In genomic region chr15:58628206-58629057, GRCh38 we compare ENCODE assay signal across 9 cellular contexts.
DNase-seq lines count a peak whose midpoint lies in the region; ATAC-seq and TF ChIP-seq lines count a peak whose summit lies in the region.
"Had no signal": no experiment of that assay in that cellular context is flagged by ENCODE, and none has a peak within 500 bp of the region (broad histone marks: within the 10 kb centered on the region; RNA-seq: fewer than 3 reads in every experiment).

No MANE protein-coding gene starts in this region.

- no peaks in the 10 kb centered on the region for H3K27me3 ChIP-seq in CD8-positive, alpha-beta T cell (ENCODE audit: insufficient read depth, low read length)
- no peaks in the 10 kb centered on the region for H3K27me3 ChIP-seq in effector memory CD4-positive, alpha-beta T cell (replicated peaks; ENCODE audit: control insufficient read depth, insufficient read depth, low read length, poor library complexity, severe bottlenecking)
- H3K27me3 ChIP-seq: cardiac muscle cell had no signal

- peak; percentile 65 for ATAC-seq in CD8-positive, alpha-beta T cell
- ATAC-seq in omental fat pad (ENCODE audit: low FRiP score) (peak; percentile 64), GM21526 (IDR thresholded peaks at IDR 0.05; ENCODE audit: low FRiP score, unreplicated experiment) (no peak), GM18505 (IDR thresholded peaks at IDR 0.05; ENCODE audit: unreplicated experiment) (no peak)

- CTCF ChIA-PET in CD8-positive, alpha-beta T cell (lab: Charles Lee): interaction anchor here (1.2 kb wide), 1 partner anchor 9 kb away, joined by 3 read pairs; no protein-coding TSS in a partner anchor

- peaks cover 18% of the 10 kb centered on the region for H3K4me1 ChIP-seq in CD8-positive, alpha-beta T cell (ENCODE audit: insufficient read depth, low read length)
- H3K4me1 ChIP-seq in effector memory CD4-positive, alpha-beta T cell (ENCODE audit: control insufficient read depth, insufficient read depth, low read length, poor library complexity, severe bottlenecking): peaks cover 16% of the 10 kb centered on the region

- TF ChIP-seq CTCF in CD8-positive, alpha-beta T cell (IDR thresholded peaks at IDR 0.05): no peak
- no peak for TF ChIP-seq CTCF in omental fat pad (IDR thresholded peaks at IDR 0.05)

- H3K9me3 Mint-ChIP-seq in CD8-positive, alpha-beta T cell: peaks cover 2% of the 10 kb centered on the region

- peak overlapping the region; percentile 39 for H3K4me3 ChIP-seq in CD8-positive, alpha-beta T cell (ENCODE audit: low read depth, low read length)
- H3K4me3 ChIP-seq in effector memory CD4-positive, alpha-beta T cell (ENCODE audit: insufficient read depth, low read depth, low read length, poor library complexity, severe bottlenecking): peak overlapping the region; percentile 51
- H3K4me3 ChIP-seq: cardiac muscle cell had no signal

- DNase-seq in CD8-positive, alpha-beta T cell: no peak
- DNase-seq in NOMO-1 (lab: John Stamatoyannopoulos, UW; ENCODE audit: unreplicated experiment in 2 of 2) (peak; percentile 13 to 54), omental fat pad (ENCODE audit: low spot score) (no peak), COR-L47 (lab: John Stamatoyannopoulos, UW) (no peak), kidney tubule cell (ENCODE audit: low spot score) (no peak)
- no peak for DNase-seq in effector memory CD4-positive, alpha-beta T cell

- no peaks in the 10 kb centered on the region for H3K36me3 ChIP-seq in CD8-positive, alpha-beta T cell (ENCODE audit: insufficient read depth, low read length)
- H3K36me3 ChIP-seq in effector memory CD4-positive, alpha-beta T cell (ENCODE audit: control insufficient read depth, insufficient read depth, low read length): no peaks in the 10 kb centered on the region

- peak overlapping the region; percentile 96 for H3K27ac Mint-ChIP-seq in CD8-positive, alpha-beta T cell

- no peaks in the 10 kb centered on the region for H3K27me3 Mint-ChIP-seq in CD8-positive, alpha-beta T cell (ENCODE audit: low read depth)

- peaks cover 54% of the 10 kb centered on the region for H3K36me3 Mint-ChIP-seq in CD8-positive, alpha-beta T cell

- no peak for TF ChIP-seq POLR2A in GM18505 (IDR thresholded peaks at IDR 0.05; ENCODE audit: borderline replicate concordance, extremely low read depth, insufficient read depth, insufficient read length)

- intact Hi-C loops in CD8-positive, alpha-beta T cell (cut with DNase I, micrococcal nuclease): no loop called here

- peak overlapping the region; percentile 53 for H3K27ac ChIP-seq in CD8-positive, alpha-beta T cell (ENCODE audit: low read depth, low read length)
- peak overlapping the region; percentile 79 for H3K27ac ChIP-seq in effector memory CD4-positive, alpha-beta T cell (ENCODE audit: insufficient read depth, low read length, poor library complexity, severe bottlenecking)
- H3K27ac ChIP-seq: cardiac muscle cell had no signal

- H3K9me3 ChIP-seq in CD8-positive, alpha-beta T cell (ENCODE audit: low read length): no peaks in the 10 kb centered on the region
- H3K9me3 ChIP-seq in effector memory CD4-positive, alpha-beta T cell (ENCODE audit: control insufficient read depth, low read length): no peaks in the 10 kb centered on the region

- POLR2A ChIA-PET in CD8-positive, alpha-beta T cell (lab: Charles Lee): no interaction called here

- peak overlapping the region; percentile 85 for H3K4me3 Mint-ChIP-seq in CD8-positive, alpha-beta T cell

- peaks cover 51% of the 10 kb centered on the region for H3K4me1 Mint-ChIP-seq in CD8-positive, alpha-beta T cell (ENCODE audit: low read depth)

Comparison
In these comparisons a context has a peak if more than half of its experiments do, and no peak if none do; other contexts are left out.
1. ATAC-seq: peak in CD8-positive, alpha-beta T cell (single experiment) and omental fat pad (single experiment); none in GM21526 (single experiment) and GM18505 (single experiment).
2. DNase-seq: peak in NOMO-1 (2 of 2); none in CD8-positive, alpha-beta T cell (0 of 7), effector memory CD4-positive, alpha-beta T cell (0 of 3), omental fat pad (single experiment), COR-L47 (single experiment) and kidney tubule cell (single experiment).